Comparison of ENCODE assay signal across 15 cellular contexts in the genomic region with DNA sequence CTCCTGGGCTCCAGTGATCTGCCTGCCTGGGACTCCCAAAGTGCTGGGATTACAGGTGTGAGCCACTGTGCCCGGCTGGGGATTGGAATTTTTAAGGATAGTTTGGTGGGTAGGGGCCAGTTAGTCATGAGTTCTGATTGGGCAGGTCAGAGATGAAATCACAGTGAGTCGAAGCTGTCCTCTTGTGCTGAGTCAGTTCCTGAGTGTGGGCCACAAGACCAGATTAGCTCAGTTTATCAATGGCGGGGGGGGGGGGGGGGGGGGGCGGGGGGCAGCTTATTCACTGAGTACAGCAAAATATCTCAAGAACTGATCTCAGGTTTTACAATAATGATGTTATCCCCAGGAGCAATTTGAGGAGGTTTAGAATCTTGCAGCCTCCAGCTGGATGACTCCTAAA. TPM values are rescaled to one million over a fixed set of nuclear protein-coding genes. Genes with fewer than 3 reads are reported as not detected.
A peak's percentile ranks its signal among the peaks of the same experiment; 100 is the strongest.
DNase-seq lines count a peak whose midpoint lies in the region; ATAC-seq and TF ChIP-seq lines count a peak whose summit lies in the region.
"Had no signal": no experiment of that assay in that cellular context is flagged by ENCODE, and none has a peak within 500 bp of the region (broad histone marks: within the 10 kb centered on the region; RNA-seq: fewer than 3 reads in every experiment).

No MANE protein-coding gene starts in this region.

- no peak overlapping the region for H2AFZ ChIP-seq in H9 (ENCODE audit: low read length)
- H2AFZ ChIP-seq: parathyroid adenoma had no signal

- H3K9me3 Mint-ChIP-seq in H9 = peaks cover 8 to 15% of the 10 kb centered on the region in 2 experiments; a peak in 4 of 5 replicates
- H3K9me3 Mint-ChIP-seq in activated naive CD4-positive, alpha-beta T cell treated with anti-CD3 and anti-CD28 coated beads, Interleukin-2, amount 50 U/mL, for 72 hours = peaks cover 5 to 9% of the 10 kb centered on the region in 2 donors
- no peaks in the 10 kb centered on the region for H3K9me3 Mint-ChIP-seq in activated T-helper 1 cell treated with anti-CD3 and anti-CD28 coated beads, Interleukin-12 subunit alpha, Interleukin-12 subunit beta, Interleukin-2, Interleukin-4 antibody, amounts not matched to agents 30 ng/mL and 10 ng/mL and 1 ng/mL, durations not matched to agents 14 hours and 24 hours and 36 hours

- no peak overlapping the region for H2BK5ac ChIP-seq in H9 (ENCODE audit: insufficient read length, low read length)

- TF ChIP-seq CTCF in H9 (conservative IDR thresholded peaks at IDR 0.05) = no peak
- no peak for TF ChIP-seq CTCF in fibroblast of mammary gland (conservative IDR thresholded peaks at IDR 0.05; ENCODE audit: control insufficient read depth, insufficient read depth, low read depth, low read length)

- no peak overlapping the region for H2BK120ac ChIP-seq in H9 (ENCODE audit: low read depth, low read length, poor library complexity, severe bottlenecking)

- no peaks in the 10 kb centered on the region for H4K20me1 ChIP-seq in H9 (ENCODE audit: control insufficient read depth, insufficient read depth, insufficient read length)

- WGBS in H9 (ENCODE audit: extremely low coverage, insufficient read length, low lambda C conversion rate) = no CpG with 5 or more reads among the region's 4 CpGs

- H3K36me3 Mint-ChIP-seq in H9 (ENCODE audit: insufficient read depth in 1 of 3, low read depth in 3 of 3) = peaks cover 0 to 4% (median 3%) of the 10 kb centered on the region in 3 experiments; a peak in 4 of 7 replicates
- peaks cover 0 to 5% of the 10 kb centered on the region in 2 donors for H3K36me3 Mint-ChIP-seq in activated naive CD4-positive, alpha-beta T cell treated with anti-CD3 and anti-CD28 coated beads, Interleukin-2, amount 50 U/mL, for 72 hours
- H3K36me3 Mint-ChIP-seq in activated T-helper 1 cell treated with anti-CD3 and anti-CD28 coated beads, Interleukin-12 subunit alpha, Interleukin-12 subunit beta, Interleukin-2, Interleukin-4 antibody, amounts not matched to agents 30 ng/mL and 10 ng/mL and 1 ng/mL, durations not matched to agents 14 hours and 24 hours and 36 hours (ENCODE audit: low read depth) = no peaks in the 10 kb centered on the region

- H2BK15ac ChIP-seq in H9 (ENCODE audit: low read depth, low read length) = no peak overlapping the region

- H3K4me3 ChIP-seq in fibroblast of mammary gland (ENCODE audit: control insufficient read depth, low read depth, low read length) = no peak overlapping the region
- no peak overlapping the region for H3K4me3 ChIP-seq in skeletal muscle satellite cell (ENCODE audit: low read length)

- no peak overlapping the region for H3T11ph ChIP-seq in H9 (ENCODE audit: low read length)

- H3K79me1 ChIP-seq in H9 (ENCODE audit: insufficient read depth, low read depth, low read length, poor library complexity, severe bottlenecking) = no peaks in the 10 kb centered on the region

- H3K9ac ChIP-seq in H9 (ENCODE audit: extremely low read depth, insufficient read length, low read length) (no peak overlapping the region), skeletal muscle satellite cell (ENCODE audit: low read depth, low read length) (peak overlapping the region; percentile 81)
- H3K9ac ChIP-seq: parathyroid adenoma had no signal

- no peak overlapping the region for H3K56ac ChIP-seq in H9 (ENCODE audit: insufficient read length, low read depth, low read length)

- H3K27ac Mint-ChIP-seq in H9 = no peak overlapping the region
- H3K27ac Mint-ChIP-seq in activated naive CD4-positive, alpha-beta T cell treated with anti-CD3 and anti-CD28 coated beads, Interleukin-2, amount 50 U/mL, for 72 hours = no peak overlapping the region
- no peak overlapping the region for H3K27ac Mint-ChIP-seq in activated T-helper 1 cell treated with anti-CD3 and anti-CD28 coated beads, Interleukin-12 subunit alpha, Interleukin-12 subunit beta, Interleukin-2, Interleukin-4 antibody, amounts not matched to agents 30 ng/mL and 10 ng/mL and 1 ng/mL, durations not matched to agents 14 hours and 24 hours and 36 hours

- no peak overlapping the region for H3K14ac ChIP-seq in H9 (ENCODE audit: insufficient read depth, low read length)

- no peak overlapping the region for H3K4me3 Mint-ChIP-seq in H9
- H3K4me3 Mint-ChIP-seq in activated T-helper 1 cell treated with anti-CD3 and anti-CD28 coated beads, Interleukin-12 subunit alpha, Interleukin-12 subunit beta, Interleukin-2, Interleukin-4 antibody, amounts not matched to agents 30 ng/mL and 10 ng/mL and 1 ng/mL, durations not matched to agents 14 hours and 24 hours and 36 hours = no peak overlapping the region

- no peaks in the 10 kb centered on the region for H3K36me3 ChIP-seq in skeletal muscle satellite cell (ENCODE audit: insufficient read depth, low read length)

- no peaks in the 10 kb centered on the region for H3K9me3 ChIP-seq in H9 (ENCODE audit: control insufficient read depth, low read depth, low read length)
- H3K9me3 ChIP-seq in skeletal muscle satellite cell (replicated peaks; ENCODE audit: low read length) = no peaks in the 10 kb centered on the region

- H3K4me1 ChIP-seq in H9 (ENCODE audit: insufficient read depth, low read length) = no peaks in the 10 kb centered on the region; the same call in 1 of the 2 replicates
- peaks cover 48% of the 10 kb centered on the region for H3K4me1 ChIP-seq in skeletal muscle satellite cell (ENCODE audit: control insufficient read depth, insufficient read depth, low read length)
- H3K4me1 ChIP-seq: parathyroid adenoma had no signal

- peaks cover 4 to 5% of the 10 kb centered on the region in 2 experiments for H3K4me1 Mint-ChIP-seq in H9
- H3K4me1 Mint-ChIP-seq in activated T-helper 1 cell treated with anti-CD3 and anti-CD28 coated beads, Interleukin-12 subunit alpha, Interleukin-12 subunit beta, Interleukin-2, Interleukin-4 antibody, amounts not matched to agents 30 ng/mL and 10 ng/mL and 1 ng/mL, durations not matched to agents 14 hours and 24 hours and 36 hours (ENCODE audit: low read depth) = no peaks in the 10 kb centered on the region

- DNase-seq in H9 (peak; percentile 47), fibroblast of mammary gland (ENCODE audit: low read depth) (peak; percentile 74), left colon (no peak), NCI-H524 treated with DMSO at 0.1 percent for 48 hours (lab: John Stamatoyannopoulos, UW) (no peak)
- DNase-seq in activated naive CD4-positive, alpha-beta T cell treated with anti-CD3 and anti-CD28 coated beads, Interleukin-2, amount 50 U/mL, for 72 hours (ENCODE audit: low spot score in 2 of 2) = no peak
- no peak for DNase-seq in activated T-helper 1 cell treated with anti-CD3 and anti-CD28 coated beads, Interleukin-12 subunit alpha, Interleukin-12 subunit beta, Interleukin-2, Interleukin-4 antibody, amounts not matched to agents 30 ng/mL and 10 ng/mL and 1 ng/mL, durations not matched to agents 14 hours and 24 hours and 36 hours (ENCODE audit: low spot score)
- DNase-seq: activated CD8-positive, alpha-beta memory T cell treated with anti-CD3 and anti-CD28 coated beads, Interleukin-2, amount 50 U/mL, for 48 hours; hypothalamus; NCI-H187 treated with DMSO at 0.1 percent for 48 hours; stimulated activated CD4-positive, alpha-beta T cell treated with anti-CD3 and anti-CD28 coated beads, Interleukin-2, amount 100 ng/mL, for 48 hours; stimulated activated naive CD8-positive, alpha-beta T cell treated with anti-CD3 and anti-CD28 coated beads, Interleukin-15, Interleukin-2, amounts not matched to agents 100 U/mL and 50 U/mL, for 24 hours had no signal

- H3K27me3 ChIP-seq in H9 (ENCODE audit: insufficient read depth, low read length) = no peaks in the 10 kb centered on the region
- H3K27me3 ChIP-seq in skeletal muscle satellite cell (ENCODE audit: control insufficient read depth, insufficient read depth, low read length) = no peaks in the 10 kb centered on the region

- H4K5ac ChIP-seq in H9 (ENCODE audit: insufficient read length, low read depth, low read length) = no peak overlapping the region

- no peak overlapping the region for H3K23ac ChIP-seq in H9 (ENCODE audit: insufficient read length, low read depth, low read length)

- no peak overlapping the region for H4K91ac ChIP-seq in H9 (ENCODE audit: insufficient read length, low read depth, low read length)

- no peak overlapping the region for H2AK5ac ChIP-seq in H9 (ENCODE audit: insufficient read length, low read length)

- ATAC-seq in SK-N-SH treated with all-trans-retinoic acid at 6 μM for 48 hours (peak; percentile 60), left colon (no peak)
- no peak for ATAC-seq in activated naive CD4-positive, alpha-beta T cell treated with anti-CD3 and anti-CD28 coated beads, Interleukin-2, amount 50 U/mL, for 72 hours
- ATAC-seq: stimulated activated naive CD8-positive, alpha-beta T cell treated with anti-CD3 and anti-CD28 coated beads, Interleukin-15, Interleukin-2, amounts not matched to agents 100 U/mL and 50 U/mL, for 24 hours had no signal

- no peak overlapping the region for H3K18ac ChIP-seq in H9 (ENCODE audit: insufficient read length, low read depth, low read length)

- no peak overlapping the region for H3K27ac ChIP-seq in H9 (ENCODE audit: insufficient read length, low read depth, low read length)
- H3K27ac ChIP-seq: parathyroid adenoma had no signal

- intact Hi-C loops in left colon (cut with DNase I, micrococcal nuclease) = no loop called here
- intact Hi-C loops in activated T-helper 1 cell treated with anti-CD3 and anti-CD28 coated beads, Interleukin-12 subunit alpha, Interleukin-12 subunit beta, Interleukin-2, Interleukin-4 antibody, amounts not matched to agents 30 ng/mL and 10 ng/mL and 1 ng/mL, durations not matched to agents 14 hours and 24 hours and 36 hours (cut with micrococcal nuclease) = no loop called here

- no peak overlapping the region for H3K4ac ChIP-seq in H9 (ENCODE audit: low read depth, low read length)

- H3K79me2 ChIP-seq in H9 (ENCODE audit: insufficient read depth, low read length) = no peaks in the 10 kb centered on the region
- H3K79me2 ChIP-seq: parathyroid adenoma had no signal

- no peaks in the 10 kb centered on the region for H3K23me2 ChIP-seq in H9 (ENCODE audit: insufficient read length, low read depth, low read length, poor library complexity, severe bottlenecking)

- peaks cover 27% of the 10 kb centered on the region for H3K27me3 Mint-ChIP-seq in H9 (ENCODE audit: low read depth)
- peaks cover 8% of the 10 kb centered on the region for H3K27me3 Mint-ChIP-seq in activated T-helper 1 cell treated with anti-CD3 and anti-CD28 coated beads, Interleukin-12 subunit alpha, Interleukin-12 subunit beta, Interleukin-2, Interleukin-4 antibody, amounts not matched to agents 30 ng/mL and 10 ng/mL and 1 ng/mL, durations not matched to agents 14 hours and 24 hours and 36 hours (ENCODE audit: insufficient read depth)

- no peak overlapping the region for H4K8ac ChIP-seq in H9 (replicated peaks; ENCODE audit: insufficient read length, low read depth, low read length)

- no peak overlapping the region for H2BK20ac ChIP-seq in H9 (ENCODE audit: low read depth, low read length, poor library complexity, severe bottlenecking)

- H3K4me2 ChIP-seq in H9 (ENCODE audit: insufficient read depth, insufficient read length, low read length) (no peak overlapping the region), skeletal muscle satellite cell (ENCODE audit: low read length) (peak overlapping the region; percentile 16)

- H2BK12ac ChIP-seq in H9 (ENCODE audit: insufficient read length, low read depth, low read length) = no peak overlapping the region

RNA-seq across cellular contexts. Expression of a gene that starts 11.6 kb away (rescaled TPM):
- total RNA-seq in H9 (2021) = 18.2 and 19.5 TPM in 2 replicates
- 15.5 and 20.8 TPM in 2 replicates for total RNA-seq in skeletal muscle satellite cell (2012; rRNA removed)
- total RNA-seq in left colon = 10 to 100 TPM; 16.4 to 24.5 TPM
- total RNA-seq in activated naive CD4-positive, alpha-beta T cell treated with anti-CD3 and anti-CD28 coated beads, Interleukin-2, amount 50 U/mL, for 72 hours = 10 to 100 TPM; 31.7 to 36.2 TPM
- 11.2 and 11.7 TPM in 2 replicates for total RNA-seq in activated T-helper 1 cell treated with anti-CD3 and anti-CD28 coated beads, Interleukin-12 subunit alpha, Interleukin-12 subunit beta, Interleukin-2, Interleukin-4 antibody, amounts not matched to agents 30 ng/mL and 10 ng/mL and 1 ng/mL, durations not matched to agents 14 hours and 24 hours and 36 hours

RNA-seq across cellular contexts. Expression of a gene that starts 59.5 kb away (rescaled TPM):
- total RNA-seq in H9 (2021) (not detected in 2 replicates), left colon (under 1 TPM; 0.12 to 0.14 TPM)
- not detected in 2 replicates for total RNA-seq in skeletal muscle satellite cell (2012; rRNA removed)
- not detected for total RNA-seq in activated naive CD4-positive, alpha-beta T cell treated with anti-CD3 and anti-CD28 coated beads, Interleukin-2, amount 50 U/mL, for 72 hours
- not detected in 2 replicates for total RNA-seq in activated T-helper 1 cell treated with anti-CD3 and anti-CD28 coated beads, Interleukin-12 subunit alpha, Interleukin-12 subunit beta, Interleukin-2, Interleukin-4 antibody, amounts not matched to agents 30 ng/mL and 10 ng/mL and 1 ng/mL, durations not matched to agents 14 hours and 24 hours and 36 hours
- total RNA-seq: mesenteric fat pad had no signal

Comparison
In these comparisons a context has a peak if more than half of its experiments do, and no peak if none do; other contexts are left out.
1. DNase-seq: peak in H9 (single experiment) and fibroblast of mammary gland (single experiment); none in left colon (0 of 2), activated naive CD4-positive, alpha-beta T cell treated with anti-CD3 and anti-CD28 coated beads, Interleukin-2, amount 50 U/mL, for 72 hours (0 of 2), NCI-H524 treated with DMSO at 0.1 percent for 48 hours (single experiment) and activated T-helper 1 cell treated with anti-CD3 and anti-CD28 coated beads, Interleukin-12 subunit alpha, Interleukin-12 subunit beta, Interleukin-2, Interleukin-4 antibody, amounts not matched to agents 30 ng/mL and 10 ng/mL and 1 ng/mL, durations not matched to agents 14 hours and 24 hours and 36 hours (single experiment).